19 cellular contexts compared by ENCODE assay signal in the genomic region with DNA sequence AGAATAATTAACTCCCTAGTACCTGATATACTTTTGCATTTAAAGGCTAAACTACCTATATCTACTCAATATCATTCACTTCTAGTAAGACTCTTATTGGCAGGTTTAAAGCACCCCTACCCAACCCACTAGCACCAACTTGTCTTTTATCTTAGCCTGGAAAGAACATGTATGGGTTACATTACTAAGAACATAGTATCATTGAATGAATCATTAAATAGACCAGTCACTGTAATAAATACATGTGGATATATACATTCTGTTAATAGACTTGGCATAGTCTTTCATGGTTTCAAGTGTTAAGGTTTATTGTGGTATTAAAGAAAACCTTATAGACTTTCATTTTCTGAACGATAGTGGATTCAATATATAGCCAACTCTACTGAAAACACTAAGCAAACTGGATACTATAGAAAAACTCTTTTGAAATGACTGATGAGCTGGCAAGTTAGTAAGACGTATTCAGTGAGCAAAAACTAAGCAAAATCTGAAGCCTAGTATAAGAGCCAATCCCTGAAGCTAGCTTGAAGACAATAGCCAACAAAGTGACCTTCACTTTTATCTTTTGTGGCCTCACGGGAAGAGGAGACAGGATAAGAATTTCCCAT. TPM values are rescaled to one million over a fixed set of nuclear protein-coding genes. Genes with fewer than 3 reads are reported as not detected.
DNase-seq lines count a peak whose midpoint lies in the region; ATAC-seq and TF ChIP-seq lines count a peak whose summit lies in the region.
"Had no signal": no experiment of that assay in that cellular context is flagged by ENCODE, and none has a peak within 500 bp of the region (broad histone marks: within the 10 kb centered on the region; RNA-seq: fewer than 3 reads in every experiment).

No MANE protein-coding gene starts in this region.

- H3K36me3 Mint-ChIP-seq in activated T-cell treated with anti-CD3 and anti-CD28 coated beads, Interleukin-2, amount 50 U/mL, for 72 hours (ENCODE audit: insufficient read depth in 2 of 2): peaks cover 4 to 11% of the 10 kb centered on the region in 2 donors
- H3K36me3 Mint-ChIP-seq in activated T-helper 17 cell treated with anti-CD3 and anti-CD28 coated beads, Interleukin-2, amount 50 U/mL, for 72 hours (ENCODE audit: low read depth): no peaks in the 10 kb centered on the region
- peaks cover 12% of the 10 kb centered on the region for H3K36me3 Mint-ChIP-seq in natural killer cell treated with Interleukin-12 subunit alpha and Interleukin-12 subunit beta and Interleukin-15 and Interleukin-18, amount 100 ng/mL, for 72 hours
- H3K36me3 Mint-ChIP-seq in T-helper 17 cell (ENCODE audit: low read depth): no peaks in the 10 kb centered on the region

- intact Hi-C loops in vagina (cut with DNase I): no loop called here

- H3K4me1 Mint-ChIP-seq in activated T-cell treated with anti-CD3 and anti-CD28 coated beads, Interleukin-2, amount 50 U/mL, for 72 hours (ENCODE audit: low read depth): peaks cover 50% of the 10 kb centered on the region
- H3K4me1 Mint-ChIP-seq in activated T-helper 17 cell treated with anti-CD3 and anti-CD28 coated beads, Interleukin-2, amount 50 U/mL, for 72 hours: peaks cover 35% of the 10 kb centered on the region
- peaks cover 54 to 65% of the 10 kb centered on the region in 2 donors for H3K4me1 Mint-ChIP-seq in natural killer cell treated with Interleukin-12 subunit alpha and Interleukin-12 subunit beta and Interleukin-15 and Interleukin-18, amount 100 ng/mL, for 72 hours (ENCODE audit: low read depth in 2 of 2)
- peaks cover 35% of the 10 kb centered on the region for H3K4me1 Mint-ChIP-seq in T-helper 17 cell
- H3K4me1 Mint-ChIP-seq: GM23338 had no signal

- TF ChIP-seq CTCF in vagina (IDR thresholded peaks at IDR 0.05): no peak

- no peak overlapping the region for H3K27ac Mint-ChIP-seq in activated T-cell treated with anti-CD3 and anti-CD28 coated beads, Interleukin-2, amount 50 U/mL, for 72 hours
- peak overlapping the region; percentile 13 for H3K27ac Mint-ChIP-seq in activated T-helper 17 cell treated with anti-CD3 and anti-CD28 coated beads, Interleukin-2, amount 50 U/mL, for 72 hours
- peak overlapping the region; percentile 48 to 85 for H3K27ac Mint-ChIP-seq in natural killer cell treated with Interleukin-12 subunit alpha and Interleukin-12 subunit beta and Interleukin-15 and Interleukin-18, amount 100 ng/mL, for 72 hours
- H3K27ac Mint-ChIP-seq in T-helper 17 cell: no peak overlapping the region
- H3K27ac Mint-ChIP-seq: CD4-positive, alpha-beta T cell; GM23338; HFFc6 had no signal

- no peak for DNase-seq in activated CD4-positive, CD25-positive, alpha-beta regulatory T cell treated with anti-CD3 and anti-CD28 coated beads, Interleukin-2, amount 50 U/mL, for 72 hours
- no peak for DNase-seq in activated T-cell treated with anti-CD3 and anti-CD28 coated beads, Interleukin-2, amount 50 U/mL, for 72 hours
- DNase-seq in activated T-cell treated with anti-CD3 and anti-CD28 coated beads for 4 hours: no peak
- no peak for DNase-seq in natural killer cell treated with Interleukin-12 subunit alpha and Interleukin-12 subunit beta and Interleukin-15 and Interleukin-18, amount 100 ng/mL, for 72 hours (ENCODE audit: low spot score)
- no peak for DNase-seq in T-helper 17 cell
- DNase-seq in vagina (ENCODE audit: extremely low spot score in 2 of 2): no peak
- DNase-seq: AML-193; Caco-2; CD4-positive, alpha-beta T cell; GDM1; HCEC 1CT; HFFc6 had no signal

- H3K36me3 ChIP-seq in vagina: no peaks in the 10 kb centered on the region

- peak; percentile 41 to 71 for ATAC-seq in activated CD4-positive, CD25-positive, alpha-beta regulatory T cell treated with anti-CD3 and anti-CD28 coated beads, Interleukin-2, amount 50 U/mL, for 24 hours
- peak; percentile 50 to 62 for ATAC-seq in activated T-cell treated with anti-CD3 and anti-CD28 coated beads, Interleukin-2, amount 50 U/mL, for 72 hours (replicated peaks in 1 of 2)
- ATAC-seq in activated T-helper 17 cell treated with anti-CD3 and anti-CD28 coated beads, Interleukin-2, amount 50 U/mL, for 72 hours (replicated peaks): peak; percentile 72
- peak in 1 of 2 donors; percentile 54 for ATAC-seq in natural killer cell treated with Interleukin-12 subunit alpha and Interleukin-12 subunit beta and Interleukin-15 and Interleukin-18, amount 100 ng/mL, for 72 hours
- ATAC-seq in T-helper 17 cell: no peak
- ATAC-seq: A549, GM23338 had no signal

- H3K9me3 ChIP-seq in T-helper 17 cell (ENCODE audit: control insufficient read depth, low read length, poor library complexity, severe bottlenecking): peaks cover 3% of the 10 kb centered on the region
- no peaks in the 10 kb centered on the region for H3K9me3 ChIP-seq in vagina
- H3K9me3 ChIP-seq: A549, Caco-2 had no signal

- peaks cover 0 to 4% of the 10 kb centered on the region in 2 donors for H3K9me3 Mint-ChIP-seq in activated T-cell treated with anti-CD3 and anti-CD28 coated beads, Interleukin-2, amount 50 U/mL, for 72 hours
- no peaks in the 10 kb centered on the region for H3K9me3 Mint-ChIP-seq in activated T-helper 17 cell treated with anti-CD3 and anti-CD28 coated beads, Interleukin-2, amount 50 U/mL, for 72 hours
- H3K9me3 Mint-ChIP-seq in natural killer cell treated with Interleukin-12 subunit alpha and Interleukin-12 subunit beta and Interleukin-15 and Interleukin-18, amount 100 ng/mL, for 72 hours: peaks cover 2% of the 10 kb centered on the region
- H3K9me3 Mint-ChIP-seq: HFFc6 had no signal

- no peak overlapping the region for H3K27ac ChIP-seq in vagina
- H3K27ac ChIP-seq: 22Rv1, A549, C4-2B, HL-60 had no signal

- no peaks in the 10 kb centered on the region for H3K27me3 Mint-ChIP-seq in activated T-cell treated with anti-CD3 and anti-CD28 coated beads, Interleukin-2, amount 50 U/mL, for 72 hours (ENCODE audit: low read depth)
- no peaks in the 10 kb centered on the region for H3K27me3 Mint-ChIP-seq in activated T-helper 17 cell treated with anti-CD3 and anti-CD28 coated beads, Interleukin-2, amount 50 U/mL, for 72 hours
- H3K27me3 Mint-ChIP-seq in natural killer cell treated with Interleukin-12 subunit alpha and Interleukin-12 subunit beta and Interleukin-15 and Interleukin-18, amount 100 ng/mL, for 72 hours: no peaks in the 10 kb centered on the region
- H3K27me3 Mint-ChIP-seq in T-helper 17 cell: no peaks in the 10 kb centered on the region
- H3K27me3 Mint-ChIP-seq: CD4-positive, alpha-beta T cell had no signal

- no peaks in the 10 kb centered on the region for H3K4me1 ChIP-seq in vagina
- H3K4me1 ChIP-seq: A549, Caco-2 had no signal

- peak overlapping the region in 1 of 2 donors; percentile 21 for H3K4me3 Mint-ChIP-seq in activated T-cell treated with anti-CD3 and anti-CD28 coated beads, Interleukin-2, amount 50 U/mL, for 72 hours
- H3K4me3 Mint-ChIP-seq in activated T-helper 17 cell treated with anti-CD3 and anti-CD28 coated beads, Interleukin-2, amount 50 U/mL, for 72 hours: peak overlapping the region; percentile 46
- peak overlapping the region; percentile 47 for H3K4me3 Mint-ChIP-seq in natural killer cell treated with Interleukin-12 subunit alpha and Interleukin-12 subunit beta and Interleukin-15 and Interleukin-18, amount 100 ng/mL, for 72 hours
- no peak overlapping the region for H3K4me3 Mint-ChIP-seq in T-helper 17 cell
- H3K4me3 Mint-ChIP-seq: CD4-positive, alpha-beta T cell; GM23338; HFFc6 had no signal

- no peak overlapping the region for H3K4me3 ChIP-seq in vagina
- H3K4me3 ChIP-seq: A549, GM23338 had no signal

- no peak for TF ChIP-seq POLR2A in vagina (IDR thresholded peaks at IDR 0.05)

- H3K27me3 ChIP-seq in vagina: no peaks in the 10 kb centered on the region

RNA-seq across cellular contexts. Expression of a gene that starts 10.3 kb away (rescaled TPM):
- total RNA-seq in activated T-cell treated with anti-CD3 and anti-CD28 coated beads, Interleukin-2, amount 50 U/mL, for 72 hours: 10 to 100 TPM; 22.8 to 29.2 TPM
- total RNA-seq in activated T-helper 17 cell treated with anti-CD3 and anti-CD28 coated beads, Interleukin-2, amount 50 U/mL, for 72 hours: 10 to 100 TPM in 1 of 2 donors, 1 to 10 TPM in 1; 8.0 to 27.6 TPM
- total RNA-seq in natural killer cell treated with Interleukin-12 subunit alpha and Interleukin-12 subunit beta and Interleukin-15 and Interleukin-18, amount 100 ng/mL, for 72 hours: 10 to 100 TPM; 17.9 to 32.0 TPM
- total RNA-seq in T-helper 17 cell (10 to 100 TPM; 11.1 to 13.9 TPM), vagina (2.9 TPM)

Comparison
In these comparisons a context has a peak if more than half of its experiments do, and no peak if none do; other contexts are left out.
1. H3K27ac Mint-ChIP-seq: peak in activated T-helper 17 cell treated with anti-CD3 and anti-CD28 coated beads, Interleukin-2, amount 50 U/mL, for 72 hours (single experiment) and natural killer cell treated with Interleukin-12 subunit alpha and Interleukin-12 subunit beta and Interleukin-15 and Interleukin-18, amount 100 ng/mL, for 72 hours (2 of 2); none in activated T-cell treated with anti-CD3 and anti-CD28 coated beads, Interleukin-2, amount 50 U/mL, for 72 hours (single experiment) and T-helper 17 cell (single experiment).